In the genomic region with DNA sequence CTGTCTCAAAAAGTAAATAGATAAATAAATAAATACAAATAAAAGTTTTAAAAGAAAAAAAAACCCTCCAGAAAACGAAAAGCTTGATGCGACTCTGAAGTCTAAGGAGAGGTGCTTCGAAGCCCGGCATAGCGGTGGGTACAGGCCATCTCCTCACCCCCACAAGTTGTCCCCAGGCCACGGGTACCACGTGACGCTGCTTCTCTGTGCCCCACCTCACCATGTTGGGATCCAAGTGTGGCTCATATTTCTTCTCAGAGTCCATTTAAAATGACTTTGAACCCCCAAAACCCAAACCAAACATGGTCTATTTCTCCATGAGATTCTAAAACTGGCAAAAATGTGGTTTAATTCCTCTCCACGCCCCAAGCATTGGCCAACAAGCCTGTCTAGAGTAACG, we compare ENCODE assay signal across 31 cellular contexts. TPM values are rescaled to one million over a fixed set of nuclear protein-coding genes. Genes with fewer than 3 reads are reported as not detected.
DNase-seq lines count a peak whose midpoint lies in the region; ATAC-seq, FAIRE-seq and TF ChIP-seq lines count a peak whose summit lies in the region.
"Had no signal": no experiment of that assay in that cellular context is flagged by ENCODE, and none has a peak within 500 bp of the region (broad histone marks: within the 10 kb centered on the region; RNA-seq: fewer than 3 reads in every experiment).

No MANE protein-coding gene starts in this region.

- TF ChIP-seq POLR2A in K562 (conservative IDR thresholded peaks at IDR 0.05) (no peak), H1 (IDR thresholded peaks at IDR 0.05; ENCODE audit: control extremely low read depth in 1 of 2, low read depth in 2 of 2, low read length in 2 of 2) (no peak)

- H3K4me3 ChIP-seq in K562 (no peak overlapping the region), H1 (ENCODE audit: extremely low read depth in 1 of 4, insufficient read depth in 2 of 4, low read depth in 3 of 4, low read length in 4 of 4) (no peak overlapping the region)
- H3K4me3 ChIP-seq: A549; BLaER1; BLaER1 treated with 17β-estradiol and CSF1 and Interleukin-3, amounts not matched to agents 10 nM and 100 nM had no signal

- 11% methylated on average over 10 of the region's 10 CpGs for WGBS in K562 (ENCODE audit: insufficient coverage, low coverage, missing lambda C conversion rate)
- WGBS in H1 (ENCODE audit: extremely low coverage in 1 of 2, insufficient coverage in 1 of 2, insufficient read length in 1 of 2, insufficient replicate concordance in 2 of 2, low coverage in 1 of 2, low lambda C conversion rate in 2 of 2, missing lambda C conversion rate in 1 of 2), 2 experiments: 82% methylated on average over 10 of the region's 10 CpGs; no CpG with 5 or more reads in 1 of the 2 experiments

- H3K79me1 ChIP-seq in H1 (ENCODE audit: low read depth, low read length): no peaks in the 10 kb centered on the region

- H4K8ac ChIP-seq in H1 (ENCODE audit: extremely low read depth, insufficient read depth, low read length): no peak overlapping the region

- H3K4ac ChIP-seq in H1 (replicated peaks; ENCODE audit: insufficient read length, low read depth, low read length): no peak overlapping the region

- POLR2A ChIA-PET in K562 (lab: Yijun Ruan, JAX): no interaction called here
- POLR2A ChIA-PET in H1 (lab: Charles Lee; ENCODE audit: partially characterized antibody): no interaction called here

- H3K56ac ChIP-seq in H1 (replicated peaks; ENCODE audit: insufficient read length, low read depth, low read length): no peak overlapping the region

- H3K27me3 ChIP-seq in K562 (ENCODE audit: control insufficient read depth in 2 of 2, insufficient read depth in 2 of 2, low read length in 2 of 2) (peaks cover 3 to 30% of the 10 kb centered on the region in 2 experiments; a peak in 4 of 5 replicates), H1 (replicated peaks in 1 of 4; ENCODE audit: control insufficient read depth in 3 of 4, extremely low read depth in 1 of 4, insufficient read depth in 3 of 4, low read length in 3 of 4) (no peaks in the 10 kb centered on the region; a peak in 1 of 7 replicates)
- H3K27me3 ChIP-seq: BE2C; BLaER1; BLaER1 treated with 17β-estradiol and CSF1 and Interleukin-3, amounts not matched to agents 10 nM and 100 nM had no signal

- H3K18ac ChIP-seq in H1 (ENCODE audit: extremely low read depth, low read length): no peak overlapping the region

- H3K9me1 ChIP-seq in K562 (ENCODE audit: control insufficient read depth, insufficient read depth, low read length): no peaks in the 10 kb centered on the region

- no peak overlapping the region for H2BK12ac ChIP-seq in H1 (ENCODE audit: low read depth, low read length)

- H3K23ac ChIP-seq in H1 (ENCODE audit: insufficient read length): no peak overlapping the region

- no TSS peak for BruUV-seq in K562 (replicated peaks; lab: Mats Ljungman, UMichigan)

- no peak overlapping the region for H2BK15ac ChIP-seq in H1 (ENCODE audit: low read length)

- H3K9me3 ChIP-seq in K562 (replicated peaks; ENCODE audit: control insufficient read depth, insufficient read depth, low read depth, low read length) (no peaks in the 10 kb centered on the region), H1 (ENCODE audit: insufficient read depth in 2 of 2, low read depth in 1 of 2, low read length in 1 of 2) (no peaks in the 10 kb centered on the region)
- H3K9me3 ChIP-seq: A549; BE2C; BLaER1; BLaER1 treated with 17β-estradiol and CSF1 and Interleukin-3, amounts not matched to agents 10 nM and 100 nM; Caco-2 had no signal

- H4K20me1 ChIP-seq in K562 (replicated peaks; ENCODE audit: control insufficient read depth, insufficient read depth, low read length) (peaks cover 10% of the 10 kb centered on the region; the same call in 1 of the 2 replicates), H1 (replicated peaks in 1 of 2; ENCODE audit: control insufficient read depth in 1 of 2, insufficient read depth in 2 of 2, low read length in 2 of 2) (no peaks in the 10 kb centered on the region)
- H4K20me1 ChIP-seq: BLaER1; BLaER1 treated with 17β-estradiol and CSF1 and Interleukin-3, amounts not matched to agents 10 nM and 100 nM had no signal

- no peaks in the 10 kb centered on the region; a peak in 2 of 5 replicates for H3K4me1 ChIP-seq in K562 (replicated peaks in 1 of 2; ENCODE audit: control insufficient read depth in 2 of 2, insufficient read depth in 2 of 2, low read length in 2 of 2)
- H3K4me1 ChIP-seq in H1 (replicated peaks in 1 of 4; ENCODE audit: control insufficient read depth in 3 of 4, insufficient read depth in 4 of 4, low read length in 3 of 4): peaks cover 0 to 9% (median 5%) of the 10 kb centered on the region in 4 experiments; a peak in 6 of 7 replicates
- H3K4me1 ChIP-seq: A549, BE2C, Caco-2 had no signal

- in situ Hi-C loops in K562 (cut with MboI): no loop called here

- H2BK20ac ChIP-seq in H1 (ENCODE audit: low read length): no peak overlapping the region

- H2AFZ ChIP-seq in K562 (ENCODE audit: low read depth, low read length) (no peak overlapping the region), H1 (ENCODE audit: low read length) (no peak overlapping the region)

- no peak overlapping the region for H2BK5ac ChIP-seq in H1 (ENCODE audit: low read depth, low read length)

- TF ChIP-seq EP300 in K562 (IDR thresholded peaks at IDR 0.05; ENCODE audit: low read length) (no peak), H1 (IDR thresholded peaks at IDR 0.05; ENCODE audit: borderline replicate concordance in 1 of 2, low read depth in 2 of 2, low read length in 2 of 2) (no peak)

- H3K36me3 ChIP-seq in K562 (ENCODE audit: control insufficient read depth, insufficient read depth, low read length) (no peaks in the 10 kb centered on the region), H1 (ENCODE audit: control insufficient read depth in 2 of 4, insufficient read depth in 4 of 4, low read length in 3 of 4) (no peaks in the 10 kb centered on the region)
- H3K36me3 ChIP-seq: BE2C; BLaER1; BLaER1 treated with 17β-estradiol and CSF1 and Interleukin-3, amounts not matched to agents 10 nM and 100 nM had no signal

- peaks cover 3% of the 10 kb centered on the region; the same call in 1 of the 2 replicates for H3K23me2 ChIP-seq in H1 (ENCODE audit: low read depth, low read length)

- H4K91ac ChIP-seq in H1 (replicated peaks; ENCODE audit: insufficient read length, low read length): no peak overlapping the region

- no peak overlapping the region for H3K14ac ChIP-seq in H1 (ENCODE audit: insufficient read length)

- CTCF ChIA-PET in K562 (lab: Yijun Ruan, JAX; ENCODE audit: low intra/inter-chr PET ratio): no interaction called here
- CTCF ChIA-PET in H1 (lab: Charles Lee; ENCODE audit: partially characterized antibody): interaction anchor here (0.6 kb wide), 2 partner anchors 11 to 75 kb away, joined by 3 read pairs; no protein-coding TSS in a partner anchor

- H3K9ac ChIP-seq in K562 (ENCODE audit: insufficient read depth in 1 of 2, low read depth in 2 of 2, low read length in 2 of 2) (no peak overlapping the region), H1 (replicated peaks in 1 of 4; ENCODE audit: extremely low read depth in 1 of 4, low read depth in 3 of 4, low read length in 3 of 4) (no peak overlapping the region)
- H3K9ac ChIP-seq: BLaER1; BLaER1 treated with 17β-estradiol and CSF1 and Interleukin-3, amounts not matched to agents 10 nM and 100 nM had no signal

- no peak overlapping the region for H4K5ac ChIP-seq in H1 (ENCODE audit: insufficient read length, low read depth, low read length)

- ATAC-seq in K562: no peak
- ATAC-seq: A549; CD8-positive, alpha-beta T cell had no signal

- H3K79me2 ChIP-seq in K562 (ENCODE audit: control insufficient read depth, insufficient read depth, low read length) (no peaks in the 10 kb centered on the region), H1 (ENCODE audit: control insufficient read depth in 1 of 2, insufficient read depth in 2 of 2, low read length in 2 of 2) (no peaks in the 10 kb centered on the region)

- H2AK5ac ChIP-seq in H1 (ENCODE audit: low read depth, low read length): 0 out of 2 replicates have a peak overlapping the region, but pooled peaks have one; percentile 75

- H3K4me2 ChIP-seq in K562 (ENCODE audit: insufficient read depth, low read length) (no peak overlapping the region), H1 (ENCODE audit: insufficient read depth in 1 of 2, low read depth in 2 of 2, low read length in 2 of 2) (no peak overlapping the region)
- H3K4me2 ChIP-seq: A549; BLaER1; BLaER1 treated with 17β-estradiol and CSF1 and Interleukin-3, amounts not matched to agents 10 nM and 100 nM had no signal

- H3K27ac ChIP-seq in K562 (ENCODE audit: extremely low read depth, low read depth, low read length): no peak overlapping the region
- H3K27ac ChIP-seq in H1 (ENCODE audit: low read depth, low read length): no peak overlapping the region
- H3K27ac ChIP-seq: 22Rv1; A549; BLaER1; BLaER1 treated with 17β-estradiol and CSF1 and Interleukin-3, amounts not matched to agents 10 nM and 100 nM; C4-2B had no signal

- intact Hi-C loops in K562 (cut with micrococcal nuclease): no loop called here

- FAIRE-seq in K562 (lab: Jason Lieb, UNC) (no peak), H1 (lab: Jason Lieb, UNC) (no peak)
- FAIRE-seq: A204.1, A549, D721Med had no signal

- no peak for TF ChIP-seq CTCF in K562 (IDR thresholded peaks at IDR 0.05 in 2 of 3, conservative IDR thresholded peaks at IDR 0.05 in 1 of 3; ENCODE audit: insufficient read depth in 2 of 3, low read depth in 1 of 3, low read length in 3 of 3)
- TF ChIP-seq CTCF in H1 (IDR thresholded peaks at IDR 0.05; ENCODE audit: control extremely low read depth in 1 of 3, insufficient read depth in 1 of 3, low read depth in 1 of 3, low read length in 3 of 3): no peak

- no peak overlapping the region for H2BK120ac ChIP-seq in H1 (replicated peaks; ENCODE audit: low read depth, low read length)

- no peak for DNase-seq in K562 (ENCODE audit: extremely low read depth in 1 of 4, low spot score in 3 of 4)
- DNase-seq in H1 (ENCODE audit: low read depth in 1 of 2, low spot score in 2 of 2): no peak
- no peak for DNase-seq in DMS114 treated with DMSO at 0.1 percent for 48 hours (lab: John Stamatoyannopoulos, UW; ENCODE audit: unreplicated experiment)
- DNase-seq in SIG-M5 treated with dmso at 0.1 percent for 504 hours (lab: John Stamatoyannopoulos, UW; ENCODE audit: unreplicated experiment): no peak
- DNase-seq: 8988T; ACHN; AML-193; BE2C; C1 segment of cervical spinal cord; Caco-2; Calu3; CD4-positive, alpha-beta memory T cell; CD4-positive, alpha-beta T cell; CD4-positive, CD25-positive, alpha-beta regulatory T cell; CD8-positive, alpha-beta memory T cell; CD8-positive, alpha-beta T cell; COR-L47; DMS 273 treated with DMSO at 0.1 percent for 48 hours; DMS153; DMS53; DMS79; DMS79 treated with DMSO at 0.1 percent for 48 hours; DND-41; EL had no signal

- TF ChIP-seq RAD21 in K562 (CRISPR knock-in tag; conservative IDR thresholded peaks at IDR 0.05 in 1 of 2, IDR thresholded peaks at IDR 0.05 in 1 of 2) (no peak), H1 (IDR thresholded peaks at IDR 0.05 in 1 of 2, conservative IDR thresholded peaks at IDR 0.05 in 1 of 2; ENCODE audit: low read depth in 2 of 2, low read length in 2 of 2) (no peak)

RNA-seq across cellular contexts. Expression of gene ZC3H12A, which starts 32.9 kb away (rescaled TPM):
- total RNA-seq in K562 (2011; cell fraction: chromatin; rRNA removed; ENCODE audit: low replicate concordance): 19.0 and 54.2 TPM in 2 replicates
- total RNA-seq in K562 (2011; cell fraction: nucleolus; rRNA removed): 40.7 and 45.7 TPM in 2 replicates
- 23.7 and 24.1 TPM in 2 replicates for total RNA-seq in K562 (2011; cell fraction: nucleoplasm; rRNA removed)
- total RNA-seq in K562 (2014; rRNA removed): 9.3 and 9.4 TPM in 2 replicates
- total RNA-seq in K562 (2014; rRNA removed; fragmentation: Illumina TruSeq; extraction: Trizol): 1.2 and 1.7 TPM in 2 replicates
- total RNA-seq in K562 (2015; rRNA removed; fragmentation: Illumina TruSeq; extraction: Trizol): 6.7 and 7.1 TPM in 2 replicates
- total RNA-seq in K562 (2021): 9.4 and 11.4 TPM in 2 replicates
- 7.0 and 8.6 TPM in 2 replicates for polyA plus RNA-seq in K562 (2011; rRNA removed)
- 8.3 and 15.3 TPM in 2 replicates for polyA plus RNA-seq in K562 (2011; cell fraction: cytosol; rRNA removed)
- polyA plus RNA-seq in K562 (2011; cell fraction: nucleus; rRNA removed): 27.9 and 51.1 TPM in 2 replicates
- polyA plus RNA-seq in K562 (2012): 6.1 and 10.9 TPM in 2 replicates
- 4.9 and 6.5 TPM in 2 replicates for polyA plus RNA-seq in K562 (2014; fragmentation: Illumina TruSeq; extraction: Trizol)
- polyA plus RNA-seq in K562 (2014; fragmentation: Nextera tagmentation; extraction: Ambion mirVana): under 1 TPM; 0.14 to 0.22 TPM
- polyA plus RNA-seq in K562 (2014; rRNA removed): 9.1 and 11.1 TPM in 2 replicates
- polyA minus RNA-seq in K562 (2011; rRNA and poly(A)+ RNA removed): 4.5 and 9.7 TPM in 2 replicates
- 9.2 and 11.9 TPM in 2 replicates for polyA minus RNA-seq in K562 (2011; cell fraction: cytosol; rRNA and poly(A)+ RNA removed)
- polyA minus RNA-seq in K562 (2011; cell fraction: nucleus; rRNA and poly(A)+ RNA removed): 23.2 and 24.4 TPM in 2 replicates
- total RNA-seq in H1 (2021; fragmentation: NEBNext Ultra II Directional; extraction: Animal tissue kit (Norgen Biotek cat#: 25700)): 7.4 TPM in 2 replicates
- polyA plus RNA-seq in H1 (2011; rRNA removed): 10.0 and 13.7 TPM in 2 replicates
- 8.1 TPM for polyA plus RNA-seq in H1 (2011; cell fraction: cytosol; rRNA removed)
- 20.1 TPM for polyA plus RNA-seq in H1 (2011; cell fraction: nucleus; rRNA removed)
- 5.6 to 7.4 TPM (median 6.7 TPM) in 4 replicates for polyA plus RNA-seq in H1 (2012, experiment 1 of 2)
- polyA plus RNA-seq in H1 (2012, experiment 2 of 2): 6.9 TPM
- 4.6 TPM for polyA plus RNA-seq in H1 (2013, experiment 1 of 2)
- 4.4 TPM for polyA plus RNA-seq in H1 (2013, experiment 2 of 2)
- 4.1 and 7.6 TPM in 2 replicates for polyA minus RNA-seq in H1 (2011; rRNA and poly(A)+ RNA removed)
- polyA minus RNA-seq in H1 (2011; cell fraction: cytosol; rRNA and poly(A)+ RNA removed): 3.1 TPM
- 5.9 TPM for polyA minus RNA-seq in H1 (2011; cell fraction: nucleus; rRNA and poly(A)+ RNA removed)

Comparison
In these comparisons a context has a peak if more than half of its experiments do, and no peak if none do; other contexts are left out.
1. Of the 49 proteins assayed by ChIP-seq in both K562 and H1: peak only in K562: USF2; only in H1: none; in both: none; in neither: 48.